In genomic region chr20:62900692-62901584, GRCh38 we compare ENCODE assay signal across 8 cellular contexts. TPM values are rescaled to one million over a fixed set of nuclear protein-coding genes. Genes with fewer than 3 reads are reported as not detected.
DNase-seq lines count a peak whose midpoint lies in the region; ATAC-seq and TF ChIP-seq lines count a peak whose summit lies in the region.

No MANE protein-coding gene starts in this region.

- no peak overlapping the region for H3K4me2 ChIP-seq in IMR-90 (ENCODE audit: low read depth, low read length)

- no peak overlapping the region for H2AK5ac ChIP-seq in IMR-90 (ENCODE audit: low read depth, low read length)

- POLR2A ChIA-PET in IMR-90 (lab: Charles Lee; ENCODE audit: unreplicated experiment): no interaction called here
- POLR2A ChIA-PET in activated CD8-positive, alpha-beta T cell treated with anti-CD3 and anti-CD28 coated beads, Interleukin-2, amount 10 ng/mL, durations not matched to agents 7 days and 5 days (lab: Charles Lee): interaction anchor here (0.8 to 1.8 kb wide), 4 partner anchors 18 to 38 kb away, joined by 3 to 5 read pairs (median 4); no protein-coding TSS in a partner anchor

- H4K8ac ChIP-seq in IMR-90 (ENCODE audit: low read depth in 2 of 2, low read length in 2 of 2): no peak overlapping the region

- no TSS peak for BruUV-seq in IMR-90 (replicated peaks; lab: Mats Ljungman, UMichigan)

- H2BK15ac ChIP-seq in IMR-90 (ENCODE audit: low read depth, low read length): no peak overlapping the region

- H3K56ac ChIP-seq in IMR-90 (ENCODE audit: extremely low read depth, insufficient read depth, low read length): no peak overlapping the region

- H3K27ac ChIP-seq in IMR-90 (ENCODE audit: insufficient read depth, low read length): no peak overlapping the region
- H3K27ac ChIP-seq in lower lobe of right lung: no peak overlapping the region
- no peak overlapping the region for H3K27ac ChIP-seq in tibial artery

- no peaks in the 10 kb centered on the region for H3K9me3 ChIP-seq in IMR-90 (ENCODE audit: control insufficient read depth, insufficient read depth, low read length)
- H3K9me3 ChIP-seq in lower lobe of right lung: no peaks in the 10 kb centered on the region
- H3K9me3 ChIP-seq in tibial artery: no peaks in the 10 kb centered on the region

- H2AK9ac ChIP-seq in IMR-90 (replicated peaks; ENCODE audit: low read depth, low read length, poor library complexity): no peak overlapping the region

- H3K4me1 Mint-ChIP-seq in activated T-cell treated with anti-CD3 and anti-CD28 coated beads, Interleukin-2, amount 50 U/mL, for 4 hours (ENCODE audit: low read depth): peaks cover 27% of the 10 kb centered on the region
- H3K4me1 Mint-ChIP-seq in activated CD8-positive, alpha-beta T cell treated with anti-CD3 and anti-CD28 coated beads, Interleukin-2, amount 10 ng/mL, durations not matched to agents 7 days and 5 days (ENCODE audit: low read depth): peaks cover 54% of the 10 kb centered on the region

- TF ChIP-seq CTCF in IMR-90 (conservative IDR thresholded peaks at IDR 0.05; ENCODE audit: low read depth, low read length) (0 out of 2 replicates have a peak, but pooled peaks have one; percentile 20), lower lobe of right lung (IDR thresholded peaks at IDR 0.05) (no peak), tibial artery (IDR thresholded peaks at IDR 0.05) (no peak)

- peaks cover 12% of the 10 kb centered on the region for H3K9me1 ChIP-seq in IMR-90 (ENCODE audit: insufficient read depth, low read length)

- peak; percentile 16 to 18 for ATAC-seq in activated T-cell treated with anti-CD3 and anti-CD28 coated beads, Interleukin-2, amount 50 U/mL, for 4 hours
- ATAC-seq in IMR-90 (ENCODE audit: low read depth) (peak; percentile 1; the same call in 1 of the 2 replicates), lower lobe of right lung (peak; percentile 28 to 45), GM18519 (IDR thresholded peaks at IDR 0.05; ENCODE audit: low FRiP score, unreplicated experiment) (no peak)
- ATAC-seq in activated CD8-positive, alpha-beta T cell treated with anti-CD3 and anti-CD28 coated beads, Interleukin-2, amount 10 ng/mL, durations not matched to agents 7 days and 5 days: peak; percentile 38

- dilution Hi-C loops in IMR-90 (cut with HindIII; ENCODE audit: low sequenced_read_pairs, unreplicated experiment): no loop called here

- 0 out of 2 replicates have a peak overlapping the region, but pooled peaks have one; percentile 17 for H3K23ac ChIP-seq in IMR-90 (ENCODE audit: low read depth, low read length)

- H4K20me1 ChIP-seq in IMR-90 (ENCODE audit: insufficient read depth, low read length): peaks cover 42% of the 10 kb centered on the region

- no peak overlapping the region for H2BK20ac ChIP-seq in IMR-90 (ENCODE audit: low read depth, low read length)

- H3K4me3 Mint-ChIP-seq in activated T-cell treated with anti-CD3 and anti-CD28 coated beads, Interleukin-2, amount 50 U/mL, for 4 hours: no peak overlapping the region
- H3K4me3 Mint-ChIP-seq in activated CD8-positive, alpha-beta T cell treated with anti-CD3 and anti-CD28 coated beads, Interleukin-2, amount 10 ng/mL, durations not matched to agents 7 days and 5 days: no peak overlapping the region

- H3K4me1 ChIP-seq in IMR-90 (ENCODE audit: control insufficient read depth, insufficient read depth, low read length) (peaks cover 26% of the 10 kb centered on the region), lower lobe of right lung (peaks cover 19% of the 10 kb centered on the region), tibial artery (peaks cover 0 to 37% (median 18%) of the 10 kb centered on the region in 4 donors)

- H3K27me3 Mint-ChIP-seq in activated T-cell treated with anti-CD3 and anti-CD28 coated beads, Interleukin-2, amount 50 U/mL, for 4 hours (ENCODE audit: low read depth): no peaks in the 10 kb centered on the region
- H3K27me3 Mint-ChIP-seq in activated CD8-positive, alpha-beta T cell treated with anti-CD3 and anti-CD28 coated beads, Interleukin-2, amount 10 ng/mL, durations not matched to agents 7 days and 5 days (ENCODE audit: low read depth): no peaks in the 10 kb centered on the region

- no peak for TF ChIP-seq POLR2A in IMR-90 (IDR thresholded peaks at IDR 0.05; ENCODE audit: low read depth, low read length)

- H2AFZ ChIP-seq in IMR-90 (replicated peaks; ENCODE audit: low read length, poor library complexity): no peak overlapping the region

- H4K91ac ChIP-seq in IMR-90 (ENCODE audit: insufficient read depth, low read depth, low read length): no peak overlapping the region; the same call in 1 of the 2 replicates

- peak overlapping the region; percentile 66 for H3K27ac Mint-ChIP-seq in activated CD8-positive, alpha-beta T cell treated with anti-CD3 and anti-CD28 coated beads, Interleukin-2, amount 10 ng/mL, durations not matched to agents 7 days and 5 days

- TF ChIP-seq RAD21 in IMR-90 (IDR thresholded peaks at IDR 0.05; ENCODE audit: low read length): no peak

- in situ Hi-C loops in IMR-90 (cut with MboI; ENCODE audit: low sequenced_read_pairs): no loop called here

- H3K27me3 ChIP-seq in IMR-90 (ENCODE audit: control insufficient read depth, insufficient read depth, low read length): no peaks in the 10 kb centered on the region
- no peaks in the 10 kb centered on the region for H3K27me3 ChIP-seq in lower lobe of right lung (ENCODE audit: low read depth)
- no peaks in the 10 kb centered on the region for H3K27me3 ChIP-seq in tibial artery

- H3K4me3 ChIP-seq in IMR-90 (ENCODE audit: insufficient read depth, low read depth, low read length) (no peak overlapping the region), lower lobe of right lung (no peak overlapping the region), tibial artery (no peak overlapping the region)

- no peaks in the 10 kb centered on the region for H3K9me3 Mint-ChIP-seq in activated T-cell treated with anti-CD3 and anti-CD28 coated beads, Interleukin-2, amount 50 U/mL, for 4 hours
- H3K9me3 Mint-ChIP-seq in activated CD8-positive, alpha-beta T cell treated with anti-CD3 and anti-CD28 coated beads, Interleukin-2, amount 10 ng/mL, durations not matched to agents 7 days and 5 days (ENCODE audit: insufficient read depth): no peaks in the 10 kb centered on the region

- H3K14ac ChIP-seq in IMR-90 (replicated peaks; ENCODE audit: low read depth, low read length): 0 out of 2 replicates have a peak overlapping the region, but pooled peaks have one; percentile 19

- no peak overlapping the region for H3K18ac ChIP-seq in IMR-90 (ENCODE audit: low read depth, low read length)

- intact Hi-C loops in IMR-90 (cut with micrococcal nuclease) (loop anchor here (1.0 to 2.0 kb wide), 4 partner anchors 24 to 108 kb away; no protein-coding TSS in a partner anchor), lower lobe of right lung (cut with DNase I) (no loop called here), tibial artery (cut with DNase I; ENCODE audit: low total_unique reads) (loop anchor here (5.0 kb wide), 1 partner anchor 106 kb away; the partner anchor contains the start of gene BHLHE23)

- H4K5ac ChIP-seq in IMR-90 (ENCODE audit: low read depth, low read length): no peak overlapping the region

- WGBS in IMR-90 (ENCODE audit: extremely low coverage in 2 of 2, insufficient read length in 1 of 2), 2 experiments: 65% methylated on average over 4 of the region's 20 CpGs; no CpG with 5 or more reads in 1 of the 2 experiments

- H3K79me1 ChIP-seq in IMR-90 (ENCODE audit: low read depth in 1 of 2, low read length in 2 of 2): peaks cover 13 to 73% of the 10 kb centered on the region in 2 experiments

- H2BK5ac ChIP-seq in IMR-90 (ENCODE audit: low read depth, low read length, poor library complexity, severe bottlenecking): no peak overlapping the region

- H3K36me3 ChIP-seq in IMR-90 (ENCODE audit: control insufficient read depth, insufficient read depth, low read length): peaks cover 36% of the 10 kb centered on the region
- peaks cover 63% of the 10 kb centered on the region for H3K36me3 ChIP-seq in lower lobe of right lung
- H3K36me3 ChIP-seq in tibial artery: peaks cover 42 to 64% (median 60%) of the 10 kb centered on the region in 3 donors

- H3K36me3 Mint-ChIP-seq in activated T-cell treated with anti-CD3 and anti-CD28 coated beads, Interleukin-2, amount 50 U/mL, for 4 hours (ENCODE audit: insufficient read depth): peaks cover 23% of the 10 kb centered on the region
- H3K36me3 Mint-ChIP-seq in activated CD8-positive, alpha-beta T cell treated with anti-CD3 and anti-CD28 coated beads, Interleukin-2, amount 10 ng/mL, durations not matched to agents 7 days and 5 days (ENCODE audit: low read depth): peaks cover 70% of the 10 kb centered on the region

- H3K9ac ChIP-seq in IMR-90 (ENCODE audit: low read depth, low read length): no peak overlapping the region

- DNase-seq in activated T-cell treated with anti-CD3 and anti-CD28 coated beads, Interleukin-2, amount 50 U/mL, for 4 hours: no peak
- DNase-seq in activated T-cell treated with anti-CD3 and anti-CD28 coated beads for 4 hours (no peak), IMR-90 (no peak), lower lobe of right lung (no peak), NOMO-1 (lab: John Stamatoyannopoulos, UW; ENCODE audit: unreplicated experiment in 2 of 2) (no peak), tibial artery (no peak)
- no peak for DNase-seq in activated CD8-positive, alpha-beta T cell treated with anti-CD3 and anti-CD28 coated beads, Interleukin-2, amount 10 ng/mL, durations not matched to agents 7 days and 5 days

- H2BK120ac ChIP-seq in IMR-90 (ENCODE audit: low read depth, low read length): no peak overlapping the region

- no peak overlapping the region for H3K4ac ChIP-seq in IMR-90 (ENCODE audit: low read depth, low read length)

- CTCF ChIA-PET in IMR-90 (lab: Yijun Ruan, JAX): interaction anchor here (1.0 to 1.6 kb wide), 2 partner anchors 13 to 37 kb away, joined by 3 to 5 read pairs; partner anchors contain the start of gene GID8
- CTCF ChIA-PET in activated CD8-positive, alpha-beta T cell treated with anti-CD3 and anti-CD28 coated beads, Interleukin-2, amount 10 ng/mL, durations not matched to agents 7 days and 5 days (lab: Charles Lee): interaction anchor here (0.9 to 8.1 kb wide), 6 partner anchors 11 to 108 kb away, joined by 3 to 182 read pairs (median 8); no protein-coding TSS in a partner anchor

RNA-seq across cellular contexts. Expression of gene DIDO1, which starts 25.4 kb away (rescaled TPM):
- total RNA-seq in activated T-cell treated with anti-CD3 and anti-CD28 coated beads, Interleukin-2, amount 50 U/mL, for 4 hours: 10 to 100 TPM; 44.9 to 49.9 (median 47.4) TPM
- total RNA-seq in IMR-90 (2012; rRNA removed) (28.1 and 38.3 TPM in 2 replicates), lower lobe of right lung (54.6 TPM)
- polyA plus RNA-seq in IMR-90 (2012; rRNA removed): 17.5 and 21.8 TPM in 2 replicates
- polyA plus RNA-seq in IMR-90 (2012; cell fraction: cytosol; rRNA removed): 10.8 and 13.3 TPM in 2 replicates
- 47.1 and 74.1 TPM in 2 replicates for polyA plus RNA-seq in IMR-90 (2012; cell fraction: nucleus; rRNA removed; ENCODE audit: low replicate concordance)
- total RNA-seq in activated CD8-positive, alpha-beta T cell treated with anti-CD3 and anti-CD28 coated beads, Interleukin-2, amount 10 ng/mL, durations not matched to agents 7 days and 5 days: 10 to 100 TPM; 69.6 to 74.0 TPM

RNA-seq across cellular contexts. Expression of gene GID8, which starts 37.0 kb away (rescaled TPM):
- 10 to 100 TPM; 42.7 to 52.9 (median 47.4) TPM for total RNA-seq in activated T-cell treated with anti-CD3 and anti-CD28 coated beads, Interleukin-2, amount 50 U/mL, for 4 hours
- 33.9 and 36.4 TPM in 2 replicates for total RNA-seq in IMR-90 (2012; rRNA removed)
- 18.8 and 21.5 TPM in 2 replicates for polyA plus RNA-seq in IMR-90 (2012; rRNA removed)
- polyA plus RNA-seq in IMR-90 (2012; cell fraction: cytosol; rRNA removed): 13.8 and 15.1 TPM in 2 replicates
- polyA plus RNA-seq in IMR-90 (2012; cell fraction: nucleus; rRNA removed; ENCODE audit: low replicate concordance): 13.2 and 19.6 TPM in 2 replicates
- total RNA-seq in activated CD8-positive, alpha-beta T cell treated with anti-CD3 and anti-CD28 coated beads, Interleukin-2, amount 10 ng/mL, durations not matched to agents 7 days and 5 days: 10 to 100 TPM; 37.3 to 39.7 TPM
- total RNA-seq in lower lobe of right lung: 26.2 TPM

RNA-seq across cellular contexts. Expression of gene TCFL5, which starts 39.3 kb away (rescaled TPM):
- total RNA-seq in activated T-cell treated with anti-CD3 and anti-CD28 coated beads, Interleukin-2, amount 50 U/mL, for 4 hours: 1 to 10 TPM; 4.4 to 4.9 (median 4.5) TPM
- total RNA-seq in IMR-90 (2012; rRNA removed): 8.2 and 8.3 TPM in 2 replicates
- polyA plus RNA-seq in IMR-90 (2012; rRNA removed): 5.6 and 6.0 TPM in 2 replicates
- 2.6 and 3.6 TPM in 2 replicates for polyA plus RNA-seq in IMR-90 (2012; cell fraction: cytosol; rRNA removed)
- polyA plus RNA-seq in IMR-90 (2012; cell fraction: nucleus; rRNA removed; ENCODE audit: low replicate concordance): 2.4 and 9.6 TPM in 2 replicates
- total RNA-seq in activated CD8-positive, alpha-beta T cell treated with anti-CD3 and anti-CD28 coated beads, Interleukin-2, amount 10 ng/mL, durations not matched to agents 7 days and 5 days: 1 to 10 TPM; 7.9 to 9.6 TPM
- 8.2 TPM for total RNA-seq in lower lobe of right lung

RNA-seq across cellular contexts. Expression of gene SLC17A9, which starts 51.6 kb away (rescaled TPM):
- total RNA-seq in activated T-cell treated with anti-CD3 and anti-CD28 coated beads, Interleukin-2, amount 50 U/mL, for 4 hours: 10 to 100 TPM in 2 of 3 donors, 1 to 10 TPM in 1; 6.8 to 16.1 (median 13.3) TPM
- total RNA-seq in IMR-90 (2012; rRNA removed): 1.4 and 2.2 TPM in 2 replicates
- polyA plus RNA-seq in IMR-90 (2012; rRNA removed): 14.4 and 17.3 TPM in 2 replicates
- polyA plus RNA-seq in IMR-90 (2012; cell fraction: cytosol; rRNA removed): 3.7 and 5.8 TPM in 2 replicates
- 68.1 and 209 TPM in 2 replicates for polyA plus RNA-seq in IMR-90 (2012; cell fraction: nucleus; rRNA removed; ENCODE audit: low replicate concordance)
- total RNA-seq in activated CD8-positive, alpha-beta T cell treated with anti-CD3 and anti-CD28 coated beads, Interleukin-2, amount 10 ng/mL, durations not matched to agents 7 days and 5 days: 10 to 100 TPM; 57.8 to 69.7 TPM
- 10.4 TPM for total RNA-seq in lower lobe of right lung
